ENCODE assay signal across 8 cellular contexts in the genomic region with DNA sequence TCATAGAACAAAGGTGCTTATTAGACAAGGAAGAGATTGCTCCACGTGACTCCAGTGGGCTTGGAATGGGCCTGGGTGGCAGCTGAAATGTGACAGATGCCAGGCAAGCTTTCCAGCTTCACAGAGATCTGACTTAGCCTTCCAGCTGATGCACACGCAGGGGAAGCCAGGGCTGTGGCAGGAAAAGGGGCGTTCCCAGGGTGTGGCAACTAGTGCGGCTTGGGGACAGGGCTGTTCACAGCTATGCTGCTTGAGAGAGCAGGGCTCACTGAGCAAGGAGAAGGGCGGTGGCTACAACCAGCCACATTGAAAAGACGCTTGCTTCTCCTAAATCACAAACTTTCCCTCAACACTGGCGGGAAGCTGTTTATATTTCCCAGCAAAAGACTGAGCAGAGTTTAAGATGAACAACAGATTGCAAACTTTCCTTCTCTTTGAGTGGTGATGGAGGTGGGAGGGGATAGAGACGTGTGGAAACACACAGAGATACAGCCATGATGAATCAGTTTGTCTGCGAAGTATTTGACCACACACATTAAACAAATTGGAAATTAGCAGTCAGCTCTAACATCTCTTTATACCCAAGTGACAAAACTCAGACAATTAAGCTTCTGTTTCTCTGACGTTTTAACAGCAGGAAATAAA.
DNase-seq lines count a peak whose midpoint lies in the region; ATAC-seq and TF ChIP-seq lines count a peak whose summit lies in the region.

No MANE protein-coding gene starts in this region.

- no peak overlapping the region for H3K4me3 ChIP-seq in epithelial cell of esophagus (ENCODE audit: low read length)

- H3K27ac Mint-ChIP-seq in activated CD4-positive, alpha-beta T cell treated with anti-CD3 and anti-CD28 coated beads for 36 hours, result peak overlapping the region; percentile 49

- intact Hi-C loops in activated CD4-positive, alpha-beta T cell treated with anti-CD3 and anti-CD28 coated beads for 36 hours (cut with DNase I, micrococcal nuclease), result loop anchor here in 1 of 2 experiments (2.0 kb wide), 1 partner anchor 29 kb away; no protein-coding TSS in a partner anchor
- intact Hi-C loops in sciatic nerve (cut with DNase I), result no loop called here

- peak; percentile 97 for ATAC-seq in activated CD4-positive, alpha-beta T cell treated with anti-CD3 and anti-CD28 coated beads for 36 hours
- ATAC-seq in sciatic nerve, result peak; percentile 71
- no peak for ATAC-seq in HG03439 (IDR thresholded peaks at IDR 0.05; ENCODE audit: unreplicated experiment)
- ATAC-seq in HG03354 (IDR thresholded peaks at IDR 0.05; ENCODE audit: poor library complexity, severe bottlenecking, unreplicated experiment), result no peak
- no peak for ATAC-seq in GM21381 (IDR thresholded peaks at IDR 0.05; ENCODE audit: unreplicated experiment)

- H3K9me3 Mint-ChIP-seq in activated CD4-positive, alpha-beta T cell treated with anti-CD3 and anti-CD28 coated beads for 36 hours (ENCODE audit: low read depth), result no peaks in the 10 kb centered on the region

- DNase-seq in GM04503 (ENCODE audit: low read depth), result peak; percentile 31
- peak; percentile 83 for DNase-seq in activated CD4-positive, alpha-beta T cell treated with anti-CD3 and anti-CD28 coated beads for 36 hours
- peak; percentile 69 for DNase-seq in epithelial cell of esophagus (ENCODE audit: low read depth)
- DNase-seq in sciatic nerve (ENCODE audit: low spot score), result peak; percentile 68
- no peak for DNase-seq in NCI-H146 (lab: John Stamatoyannopoulos, UW)

- no peaks in the 10 kb centered on the region for H3K36me3 Mint-ChIP-seq in activated CD4-positive, alpha-beta T cell treated with anti-CD3 and anti-CD28 coated beads for 36 hours (ENCODE audit: low read depth)

- TF ChIP-seq CTCF in epithelial cell of esophagus (IDR thresholded peaks at IDR 0.05; ENCODE audit: insufficient read depth, low read depth, low read length, missing control alignments), result no peak

- peak overlapping the region; percentile 38 for H3K4me3 Mint-ChIP-seq in activated CD4-positive, alpha-beta T cell treated with anti-CD3 and anti-CD28 coated beads for 36 hours

- CTCF ChIA-PET in activated CD4-positive, alpha-beta T cell treated with anti-CD3 and anti-CD28 coated beads for 36 hours (lab: Charles Lee), result interaction anchor here (0.6 to 1.3 kb wide), 7 partner anchors 10 to 206 kb away, joined by 3 to 4 read pairs (median 3); no protein-coding TSS in a partner anchor

- POLR2A ChIA-PET in activated CD4-positive, alpha-beta T cell treated with anti-CD3 and anti-CD28 coated beads for 36 hours (lab: Charles Lee), result no interaction called here

- H3K27me3 Mint-ChIP-seq in activated CD4-positive, alpha-beta T cell treated with anti-CD3 and anti-CD28 coated beads for 36 hours, result peaks cover 13% of the 10 kb centered on the region

- peaks cover 21% of the 10 kb centered on the region for H3K4me1 Mint-ChIP-seq in activated CD4-positive, alpha-beta T cell treated with anti-CD3 and anti-CD28 coated beads for 36 hours

Comparison
In these comparisons a context has a peak if more than half of its experiments do, and no peak if none do; other contexts are left out.
1. ATAC-seq: peak in activated CD4-positive, alpha-beta T cell treated with anti-CD3 and anti-CD28 coated beads for 36 hours (single experiment) and sciatic nerve (single experiment); none in HG03439 (single experiment), HG03354 (single experiment) and GM21381 (single experiment).